Comparison of ENCODE assay signal across 1 cellular context in genomic region chr4:68673143-68673542, GRCh38.
TF ChIP-seq lines count a peak whose summit lies in the region.

No MANE protein-coding gene starts in this region.

TF ChIP-seq in H1, 55 proteins besides CTCF, POLR2A, EP300 and RAD21:
- no peak for TF ChIP-seq ATF3 (IDR thresholded peaks at IDR 0.05; ENCODE audit: insufficient read depth, low read depth, low read length)
- TF ChIP-seq HDAC6 (IDR thresholded peaks at IDR 0.05; ENCODE audit: low read depth, low read length): no peak
- no peak for TF ChIP-seq RNF2 (IDR thresholded peaks at IDR 0.05; ENCODE audit: borderline replicate concordance, low read depth, low read length, missing control alignments, poor library complexity, severe bottlenecking)
- TF ChIP-seq JUN (IDR thresholded peaks at IDR 0.05; ENCODE audit: low read depth, low read length): no peak
- TF ChIP-seq ASH2L (IDR thresholded peaks at IDR 0.05; ENCODE audit: low read length): no peak
- TF ChIP-seq CEBPB (IDR thresholded peaks at IDR 0.05; ENCODE audit: low read depth, low read length): no peak
- TF ChIP-seq TAF7 (optimal IDR thresholded peaks at IDR 0.05; ENCODE audit: borderline replicate concordance, low read depth, low read length): no peak
- TF ChIP-seq ATF2 (IDR thresholded peaks at IDR 0.05; ENCODE audit: low read length): no peak
- TF ChIP-seq TCF12 (IDR thresholded peaks at IDR 0.05; ENCODE audit: low read depth, low read length): no peak
- TF ChIP-seq SP1 (IDR thresholded peaks at IDR 0.05; ENCODE audit: low read depth, low read length): no peak
- no peak for TF ChIP-seq BRCA1 (IDR thresholded peaks at IDR 0.05; ENCODE audit: low read depth, low read length)
TF ChIP-seq in H1: peak in this region for 0.
